Comparison of ENCODE assay signal across 1 cellular context in genomic region chr2:222917212-222917611, GRCh38.
TF ChIP-seq lines count a peak whose summit lies in the region.
"Not testable (repeated sequence)": the region's sequence is repeated elsewhere in the genome, so short reads cannot be mapped to it uniquely, and the experiment has no call there.

No MANE protein-coding gene starts in this region.

TF ChIP-seq in HepG2, 621 proteins besides CTCF, POLR2A, EP300 and RAD21:
- TF ChIP-seq FOXJ3 (CRISPR knock-in tag; IDR thresholded peaks at IDR 0.05; ENCODE audit: borderline replicate concordance): peak; percentile 26; the same call in 1 of the 2 replicates
- peak; percentile 45; the same call in 1 of the 2 replicates for TF ChIP-seq ZMYM4 (CRISPR knock-in tag; IDR thresholded peaks at IDR 0.05)
- TF ChIP-seq FOXA3 (CRISPR knock-in tag; IDR thresholded peaks at IDR 0.05): peak; percentile 57
- 0 out of 2 replicates have a peak, but pooled peaks have one; percentile 20 for TF ChIP-seq NCOA2 (CRISPR knock-in tag; IDR thresholded peaks at IDR 0.05)
- TF ChIP-seq GATAD2A (CRISPR knock-in tag; IDR thresholded peaks at IDR 0.05): peak; percentile 52
- 0 out of 2 replicates have a peak, but pooled peaks have one; percentile 31 for TF ChIP-seq TOPORS (CRISPR knock-in tag; IDR thresholded peaks at IDR 0.05)
- TF ChIP-seq GFI1 (CRISPR knock-in tag; IDR thresholded peaks at IDR 0.05; ENCODE audit: borderline replicate concordance): peak; percentile 72; the same call in 1 of the 2 replicates
- peak; percentile 40; the same call in 1 of the 2 replicates for TF ChIP-seq IKZF5 (CRISPR knock-in tag; IDR thresholded peaks at IDR 0.05)
- TF ChIP-seq ISL2 (CRISPR knock-in tag; IDR thresholded peaks at IDR 0.05): peak; percentile 59; the same call in 1 of the 2 replicates
- peak; percentile 42; the same call in 1 of the 2 replicates for TF ChIP-seq SALL1 (CRISPR knock-in tag; IDR thresholded peaks at IDR 0.05)
- 0 out of 2 replicates have a peak, but pooled peaks have one; percentile 31 for TF ChIP-seq NFIC (IDR thresholded peaks at IDR 0.05; ENCODE audit: low read length)
- TF ChIP-seq PAXIP1 (CRISPR knock-in tag; conservative IDR thresholded peaks at IDR 0.05): peak; percentile 34; the same call in 1 of the 2 replicates
- not testable (repeated sequence) for TF ChIP-seq SOX6 (IDR thresholded peaks at IDR 0.05); SOX13 (IDR thresholded peaks at IDR 0.05); FOXP1 (IDR thresholded peaks at IDR 0.05); NR2F6 (CRISPR knock-in tag; IDR thresholded peaks at IDR 0.05)
- TF ChIP-seq SOX6 (CRISPR knock-in tag; IDR thresholded peaks at IDR 0.05): peak; percentile 79
- 0 out of 2 replicates have a peak, but pooled peaks have one; percentile 23 for TF ChIP-seq SAP130 (CRISPR knock-in tag; IDR thresholded peaks at IDR 0.05; ENCODE audit: low read depth)
- TF ChIP-seq SOX5 (CRISPR knock-in tag; IDR thresholded peaks at IDR 0.05; ENCODE audit: borderline replicate concordance): peak; percentile 59; the same call in 1 of the 2 replicates
- TF ChIP-seq ZBTB20 (CRISPR knock-in tag; IDR thresholded peaks at IDR 0.05; ENCODE audit: borderline replicate concordance, low read depth): 0 out of 2 replicates have a peak, but pooled peaks have one; percentile 26
- TF ChIP-seq FOXP4 (CRISPR knock-in tag; IDR thresholded peaks at IDR 0.05): peak; percentile 61
- TF ChIP-seq SOX13 (CRISPR knock-in tag; conservative IDR thresholded peaks at IDR 0.05 in 1 of 2, IDR thresholded peaks at IDR 0.05 in 1 of 2): peak in 1 of 2 experiments; percentile 78; a peak in 2 of 4 replicates
- TF ChIP-seq HOXA5 (CRISPR knock-in tag; IDR thresholded peaks at IDR 0.05): 0 out of 2 replicates have a peak, but pooled peaks have one; percentile 0
- peak; percentile 42; the same call in 1 of the 2 replicates for TF ChIP-seq ZBTB33 (CRISPR knock-in tag; IDR thresholded peaks at IDR 0.05)
- 0 out of 2 replicates have a peak, but pooled peaks have one; percentile 24 for TF ChIP-seq TBX2 (CRISPR knock-in tag; IDR thresholded peaks at IDR 0.05; ENCODE audit: borderline replicate concordance)
- peak; percentile 58 for TF ChIP-seq FOXP1 (CRISPR knock-in tag; IDR thresholded peaks at IDR 0.05)
- TF ChIP-seq FOXK1 (CRISPR knock-in tag; IDR thresholded peaks at IDR 0.05; ENCODE audit: borderline replicate concordance, low read depth): 0 out of 2 replicates have a peak, but pooled peaks have one; percentile 30
- TF ChIP-seq RERE (CRISPR knock-in tag; IDR thresholded peaks at IDR 0.05; ENCODE audit: low read depth): peak; percentile 54; the same call in 1 of the 2 replicates
- peak; percentile 41 for TF ChIP-seq NR2F6 (IDR thresholded peaks at IDR 0.05)
- 0 out of 2 replicates have a peak, but pooled peaks have one; percentile 38 for TF ChIP-seq SP5 (CRISPR knock-in tag; IDR thresholded peaks at IDR 0.05; ENCODE audit: borderline replicate concordance, low read depth)
- peak; percentile 66 for TF ChIP-seq ARID5B (CRISPR knock-in tag; IDR thresholded peaks at IDR 0.05)
